In the genomic region with DNA sequence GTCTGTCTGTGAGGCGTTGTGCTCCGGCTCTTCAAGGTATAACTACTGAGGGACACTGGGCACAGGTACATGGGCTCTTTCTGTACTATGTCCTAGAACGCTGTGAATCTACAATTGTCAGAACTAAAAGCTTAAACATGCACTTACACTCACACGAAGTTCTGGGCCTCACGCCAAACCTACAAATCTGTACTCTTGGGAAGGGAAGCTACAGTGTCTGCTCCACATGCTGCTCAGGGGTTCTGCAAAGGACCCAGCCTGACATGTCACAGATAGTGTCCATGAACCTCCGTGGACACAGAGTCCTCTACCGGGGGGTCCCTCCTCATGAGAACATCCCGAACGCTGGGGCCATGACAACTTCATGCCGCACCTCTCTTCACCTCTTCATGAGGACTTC, we compare ENCODE assay signal across 17 cellular contexts.
A peak's percentile ranks its signal among the peaks of the same experiment; 100 is the strongest.
DNase-seq lines count a peak whose midpoint lies in the region; ATAC-seq and TF ChIP-seq lines count a peak whose summit lies in the region.
"Had no signal": no experiment of that assay in that cellular context is flagged by ENCODE, and none has a peak within 500 bp of the region (broad histone marks: within the 10 kb centered on the region; RNA-seq: fewer than 3 reads in every experiment).

No MANE protein-coding gene starts in this region.

- TF ChIP-seq CTCF in LNCaP clone FGC (IDR thresholded peaks at IDR 0.05; ENCODE audit: control insufficient read depth, extremely low read depth, insufficient read depth) = no peak

- H3K4me3 ChIP-seq in LNCaP clone FGC (ENCODE audit: low read depth, low read length) = no peak overlapping the region
- H3K4me3 ChIP-seq: BLaER1 treated with 17β-estradiol and CSF1 and Interleukin-3, amounts not matched to agents 10 nM and 100 nM; GM23338 had no signal

- DNase-seq in NCI-H1694 treated with DMSO at 0.1 percent for 48 hours (lab: John Stamatoyannopoulos, UW) = peak; percentile 16
- DNase-seq in NCI-H1694 (lab: John Stamatoyannopoulos, UW) = no peak
- DNase-seq in Ammon's horn (ENCODE audit: low spot score) = peak; percentile 20
- DNase-seq in LNCaP clone FGC (ENCODE audit: low read depth) = peak; percentile 18
- DNase-seq in left colon = peak in 1 of 2 donors; percentile 29
- DNase-seq: 8988T; Caco-2; CD4-positive, CD25-positive, alpha-beta regulatory T cell; DMS79 treated with DMSO at 0.1 percent for 48 hours; GF-D8; H7; KBM-7 had no signal

- intact Hi-C loops in left colon (cut with DNase I, micrococcal nuclease) = no loop called here

- ATAC-seq in left colon (peak; percentile 27), GM18861 (IDR thresholded peaks at IDR 0.05; ENCODE audit: unreplicated experiment) (no peak), HG02970 (IDR thresholded peaks at IDR 0.05; ENCODE audit: low FRiP score, unreplicated experiment) (no peak)
- ATAC-seq: GM23338, HepG2 had no signal
